24 cellular contexts compared by ENCODE assay signal in the genomic region with DNA sequence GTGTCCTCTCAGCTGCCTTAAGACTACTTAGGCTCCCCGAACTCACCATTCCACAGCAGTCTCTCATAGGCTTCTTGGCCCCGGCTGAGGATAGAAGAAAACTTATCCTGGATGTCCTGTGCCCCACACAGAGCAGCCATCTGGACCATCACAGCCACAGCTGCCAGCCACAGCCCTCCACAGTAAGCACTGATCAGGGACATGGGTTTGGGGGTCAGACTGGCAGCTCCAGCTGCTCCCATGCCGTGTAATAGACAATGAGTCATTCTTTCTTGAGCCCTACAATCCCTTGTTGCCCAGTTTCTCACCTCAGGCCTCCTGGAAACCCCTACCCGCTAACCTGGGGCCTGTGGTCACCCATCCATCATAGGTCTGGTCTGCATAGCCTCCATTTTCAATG. TPM values are rescaled to one million over a fixed set of nuclear protein-coding genes. Genes with fewer than 3 reads are reported as not detected.
DNase-seq lines count a peak whose midpoint lies in the region; ATAC-seq, FAIRE-seq and TF ChIP-seq lines count a peak whose summit lies in the region.
"Had no signal": no experiment of that assay in that cellular context is flagged by ENCODE, and none has a peak within 500 bp of the region (broad histone marks: within the 10 kb centered on the region; RNA-seq: fewer than 3 reads in every experiment).

No MANE protein-coding gene starts in this region.

- H4K20me1 ChIP-seq in GM12878 (ENCODE audit: control insufficient read depth, insufficient read depth), result no peaks in the 10 kb centered on the region
- no peaks in the 10 kb centered on the region for H4K20me1 ChIP-seq in GM23248 (ENCODE audit: insufficient read depth)

- no peak for TF ChIP-seq RAD21 in GM12878 (IDR thresholded peaks at IDR 0.05; ENCODE audit: insufficient read depth, low read depth, low read length)

- intact Hi-C loops in MCF 10A (cut with micrococcal nuclease) (no loop called here), breast epithelium (cut with DNase I; ENCODE audit: low total_unique reads) (no loop called here), GM12878 (cut with micrococcal nuclease; ENCODE audit: unreplicated experiment) (loop anchor here (5.0 to 10.0 kb wide), 2 partner anchors 144 to 623 kb away; a partner anchor contains a TSS)
- intact Hi-C loops in activated T-helper 2 cell treated with anti-CD3 and anti-CD28 coated beads, Interferon-gamma antibody, Interleukin-2, Interleukin-4, amounts not matched to agents 10 μg/mL and 5 μg/mL and 100 μg/mL, durations not matched to agents 14 hours and 24 hours and 36 hours (cut with micrococcal nuclease), result no loop called here

- no peak overlapping the region for H3K4me2 ChIP-seq in GM12878 (ENCODE audit: control insufficient read depth, insufficient read depth)
- no peak overlapping the region for H3K4me2 ChIP-seq in GM23248 (ENCODE audit: unreplicated experiment)

- no peaks in the 10 kb centered on the region for H3K9me2 ChIP-seq in GM23248 (ENCODE audit: insufficient read depth)

- H3K36me3 ChIP-seq in breast epithelium (peaks cover 13% of the 10 kb centered on the region), GM12878 (ENCODE audit: control insufficient read depth in 2 of 2, insufficient read depth in 2 of 2, low read length in 1 of 2) (peaks cover 33 to 40% of the 10 kb centered on the region in 2 experiments), GM23248 (ENCODE audit: low read depth) (peaks cover 43% of the 10 kb centered on the region)

- peaks cover 6% of the 10 kb centered on the region for H3K4me1 Mint-ChIP-seq in MCF 10A (ENCODE audit: insufficient read depth, unreplicated experiment)
- peaks cover 25% of the 10 kb centered on the region for H3K4me1 Mint-ChIP-seq in osteocyte (ENCODE audit: unreplicated experiment)
- H3K4me1 Mint-ChIP-seq in activated T-helper 2 cell treated with anti-CD3 and anti-CD28 coated beads, Interferon-gamma antibody, Interleukin-2, Interleukin-4, amounts not matched to agents 10 μg/mL and 5 μg/mL and 100 μg/mL, durations not matched to agents 14 hours and 24 hours and 36 hours (ENCODE audit: low read depth), result peaks cover 33% of the 10 kb centered on the region

- no peak for TF ChIP-seq POLR2A in breast epithelium (IDR thresholded peaks at IDR 0.05)
- TF ChIP-seq POLR2A in GM12878 (IDR thresholded peaks at IDR 0.05; ENCODE audit: low read depth, low read length), result no peak; the same call in 1 of the 2 replicates

- H3K27me3 ChIP-seq in breast epithelium (no peaks in the 10 kb centered on the region), GM12878 (replicated peaks in 1 of 2; ENCODE audit: control insufficient read depth in 2 of 2, insufficient read depth in 2 of 2, low read length in 1 of 2) (no peaks in the 10 kb centered on the region), GM23248 (replicated peaks; ENCODE audit: insufficient read depth) (no peaks in the 10 kb centered on the region)

- SMC1A ChIA-PET in GM12878 (lab: Charles Lee; ENCODE audit: uncharacterized antibody, unreplicated experiment), result interaction anchor here (0.9 to 2.8 kb wide), 5 partner anchors 8 to 73 kb away, joined by 3 to 7 read pairs (median 3); no protein-coding TSS in a partner anchor

- RAD21 ChIA-PET in GM12878 (lab: Charles Lee; ENCODE audit: unreplicated experiment), result interaction anchor here (1.0 to 1.4 kb wide), 3 partner anchors 10 to 91 kb away, joined by 3 to 4 read pairs (median 3); no protein-coding TSS in a partner anchor

- BruUV-seq in MCF 10A (replicated peaks; lab: Mats Ljungman, UMichigan) (TSS peak; percentile 4), GM12878 (replicated peaks; lab: Mats Ljungman, UMichigan) (TSS peak; percentile 10)

- H3K9me3 Mint-ChIP-seq in MCF 10A (ENCODE audit: unreplicated experiment), result no peaks in the 10 kb centered on the region
- H3K9me3 Mint-ChIP-seq in osteocyte (ENCODE audit: unreplicated experiment), result no peaks in the 10 kb centered on the region
- H3K9me3 Mint-ChIP-seq in activated T-helper 2 cell treated with anti-CD3 and anti-CD28 coated beads, Interferon-gamma antibody, Interleukin-2, Interleukin-4, amounts not matched to agents 10 μg/mL and 5 μg/mL and 100 μg/mL, durations not matched to agents 14 hours and 24 hours and 36 hours, result no peaks in the 10 kb centered on the region
- H3K9me3 Mint-ChIP-seq: CD4-positive, CD25-positive, alpha-beta regulatory T cell had no signal

- in situ Hi-C loops in GM12878 (cut with MboI), result loop anchor here (10.0 kb wide), 1 partner anchor 633 kb away; a partner anchor contains a TSS
- in situ Hi-C loops in GM23248 (cut with MboI), result no loop called here

- peaks cover 27% of the 10 kb centered on the region for H3F3A ChIP-seq in GM23248 (ENCODE audit: insufficient read depth)

- H3K27ac ChIP-seq in breast epithelium (no peak overlapping the region), GM12878 (ENCODE audit: control insufficient read depth, insufficient read depth) (no peak overlapping the region), GM23248 (no peak overlapping the region)

- WGBS in GM12878 (ENCODE audit: insufficient coverage, insufficient replicate concordance, low lambda C conversion rate, missing lambda C conversion rate), result 81% methylated on average over 4 of the region's 4 CpGs
- 68 to 74% methylated on average over 4 of the region's 4 CpGs for WGBS in GM23248 (ENCODE audit: low coverage in 1 of 2, low lambda C conversion rate in 2 of 2, missing lambda C conversion rate in 2 of 2), 2 experiments

- H3K4me3 ChIP-seq in breast epithelium, result no peak overlapping the region
- H3K4me3 ChIP-seq in GM12878, result no peak overlapping the region
- H3K4me3 ChIP-seq in GM23248, result no peak overlapping the region
- H3K4me3 ChIP-seq: K562 had no signal

- H3K9ac ChIP-seq in GM12878 (ENCODE audit: control insufficient read depth, insufficient read depth, low read length), result no peak overlapping the region
- H3K9ac ChIP-seq in GM23248, result no peak overlapping the region

- CTCF ChIA-PET in MCF 10A (lab: Yijun Ruan, JAX), result interaction anchor here (0.5 to 9.8 kb wide), 7 partner anchors 8 to 1647 kb away, joined by 3 to 150 read pairs (median 3); a partner anchor contains a TSS
- CTCF ChIA-PET in GM12878 (lab: Yijun Ruan, JAX), result interaction anchor here (0.6 to 3.4 kb wide), 10 partner anchors 9 to 147 kb away, joined by 3 to 23 read pairs (median 6); a partner anchor contains a TSS

- no peak for TF ChIP-seq CTCF in MCF 10A (IDR thresholded peaks at IDR 0.05; ENCODE audit: unreplicated experiment)
- no peak for TF ChIP-seq CTCF in breast epithelium (IDR thresholded peaks at IDR 0.05)
- no peak for TF ChIP-seq CTCF in GM12878 (IDR thresholded peaks at IDR 0.05 in 2 of 3, conservative IDR thresholded peaks at IDR 0.05 in 1 of 3; ENCODE audit: control insufficient read depth in 2 of 3, extremely low read depth in 1 of 3, insufficient read depth in 1 of 3, low read depth in 3 of 3, low read length in 3 of 3)
- no peak for TF ChIP-seq CTCF in osteocyte (IDR thresholded peaks at IDR 0.05)

- no peaks in the 10 kb centered on the region for H3K27me3 Mint-ChIP-seq in MCF 10A (ENCODE audit: insufficient read depth, unreplicated experiment)
- no peaks in the 10 kb centered on the region for H3K27me3 Mint-ChIP-seq in osteocyte (ENCODE audit: unreplicated experiment)
- H3K27me3 Mint-ChIP-seq in activated T-helper 2 cell treated with anti-CD3 and anti-CD28 coated beads, Interferon-gamma antibody, Interleukin-2, Interleukin-4, amounts not matched to agents 10 μg/mL and 5 μg/mL and 100 μg/mL, durations not matched to agents 14 hours and 24 hours and 36 hours (ENCODE audit: low read depth), result no peaks in the 10 kb centered on the region
- H3K27me3 Mint-ChIP-seq: CD4-positive, CD25-positive, alpha-beta regulatory T cell had no signal

- H3K4me3 Mint-ChIP-seq in MCF 10A (ENCODE audit: unreplicated experiment) (no peak overlapping the region), osteocyte (ENCODE audit: unreplicated experiment) (no peak overlapping the region)
- H3K4me3 Mint-ChIP-seq in activated T-helper 2 cell treated with anti-CD3 and anti-CD28 coated beads, Interferon-gamma antibody, Interleukin-2, Interleukin-4, amounts not matched to agents 10 μg/mL and 5 μg/mL and 100 μg/mL, durations not matched to agents 14 hours and 24 hours and 36 hours (ENCODE audit: low read depth), result no peak overlapping the region

- H3K36me3 Mint-ChIP-seq in MCF 10A (ENCODE audit: insufficient read depth, unreplicated experiment), result peaks cover 87% of the 10 kb centered on the region
- H3K36me3 Mint-ChIP-seq in osteocyte (ENCODE audit: unreplicated experiment), result peaks cover 47% of the 10 kb centered on the region
- H3K36me3 Mint-ChIP-seq in activated T-helper 2 cell treated with anti-CD3 and anti-CD28 coated beads, Interferon-gamma antibody, Interleukin-2, Interleukin-4, amounts not matched to agents 10 μg/mL and 5 μg/mL and 100 μg/mL, durations not matched to agents 14 hours and 24 hours and 36 hours (ENCODE audit: low read depth), result peaks cover 66% of the 10 kb centered on the region

- FAIRE-seq in GM12878 (lab: Jason Lieb, UNC), result no peak
- FAIRE-seq: GM12892, GM18507, K562 had no signal

- ATAC-seq in GM12878, result no peak
- ATAC-seq: K562, PC-3 had no signal

- DNase-seq in MCF 10A (ENCODE audit: unreplicated experiment) (no peak), breast epithelium (ENCODE audit: low spot score in 2 of 2) (no peak), GM12878 (ENCODE audit: low read depth, low spot score) (no peak), osteocyte (ENCODE audit: extremely low spot score, unreplicated experiment) (no peak), GM23248 (no peak), Ammon's horn (ENCODE audit: low spot score) (no peak), NCI-H2171 treated with DMSO at 0.1 percent for 48 hours (lab: John Stamatoyannopoulos, UW) (no peak)
- no peak for DNase-seq in activated T-helper 2 cell treated with anti-CD3 and anti-CD28 coated beads, Interferon-gamma antibody, Interleukin-2, Interleukin-4, amounts not matched to agents 10 μg/mL and 5 μg/mL and 100 μg/mL, durations not matched to agents 14 hours and 24 hours and 36 hours (ENCODE audit: low spot score)
- DNase-seq: AML-193; CD4-positive, CD25-positive, alpha-beta regulatory T cell; COR-L47; DMS53; EL; NCI-H1105 treated with DMSO at 0.1 percent for 48 hours; NCI-H1694; NCI-H2081 treated with DMSO at 0.1 percent for 48 hours; NCI-H510A; NCI-H774; PC-3; RPMI8226 had no signal

- H3K27ac Mint-ChIP-seq in MCF 10A (ENCODE audit: low read depth, unreplicated experiment) (peak overlapping the region; percentile 33), osteocyte (ENCODE audit: unreplicated experiment) (peak overlapping the region; percentile 38)
- no peak overlapping the region for H3K27ac Mint-ChIP-seq in activated T-helper 2 cell treated with anti-CD3 and anti-CD28 coated beads, Interferon-gamma antibody, Interleukin-2, Interleukin-4, amounts not matched to agents 10 μg/mL and 5 μg/mL and 100 μg/mL, durations not matched to agents 14 hours and 24 hours and 36 hours
- H3K27ac Mint-ChIP-seq: CD4-positive, CD25-positive, alpha-beta regulatory T cell had no signal

- H3K79me2 ChIP-seq in GM12878 (ENCODE audit: control insufficient read depth, insufficient read depth, low read length) (peaks cover 6% of the 10 kb centered on the region), GM23248 (ENCODE audit: insufficient read depth) (peaks cover 40% of the 10 kb centered on the region)

- no peaks in the 10 kb centered on the region for H3K9me3 ChIP-seq in breast epithelium
- no peaks in the 10 kb centered on the region for H3K9me3 ChIP-seq in GM12878 (replicated peaks; ENCODE audit: control insufficient read depth, insufficient read depth, low read length)
- no peaks in the 10 kb centered on the region for H3K9me3 ChIP-seq in GM23248 (ENCODE audit: low read depth)

- H3K4me1 ChIP-seq in breast epithelium (peaks cover 0 to 5% of the 10 kb centered on the region in 2 donors), GM12878 (ENCODE audit: control insufficient read depth, insufficient read depth, low read length) (no peaks in the 10 kb centered on the region; the same call in 1 of the 2 replicates), GM23248 (ENCODE audit: insufficient read depth) (peaks cover 14% of the 10 kb centered on the region)

- H2AFZ ChIP-seq in GM12878 (ENCODE audit: control insufficient read depth, low read depth, low read length) (no peak overlapping the region), GM23248 (no peak overlapping the region)

- POLR2A ChIA-PET in MCF 10A (lab: Yijun Ruan, JAX) (interaction anchor here (1.2 to 15.0 kb wide), 2 partner anchors 7 to 80 kb away, joined by 3 to 284 read pairs; a partner anchor contains a TSS), GM12878 (lab: Charles Lee) (interaction anchor here (1.1 kb wide), 2 partner anchors 11 to 80 kb away, joined by 3 read pairs; a partner anchor contains a TSS)

- no peak for TF ChIP-seq EP300 in GM12878 (IDR thresholded peaks at IDR 0.05; ENCODE audit: borderline replicate concordance in 1 of 2, control insufficient read depth in 1 of 2, low read depth in 2 of 2, low read length in 2 of 2)

RNA-seq across cellular contexts. Expression of a gene that starts 5.7 kb away (rescaled TPM):
- total RNA-seq in MCF 10A (2022) (58.7 and 66.2 TPM in 2 replicates), breast epithelium (10 to 100 TPM; 46.4 to 49.9 (median 47.2) TPM), GM12878 (2014; rRNA removed) (21.6 and 23.4 TPM in 2 replicates), GM12878 (2014; rRNA removed; fragmentation: Illumina TruSeq; extraction: Trizol) (18.1 and 18.3 TPM in 2 replicates), GM12878 (2021) (21.4 and 22.9 TPM in 2 replicates), osteocyte (39.0 and 45.4 TPM in 2 replicates)
- 16.9 and 18.1 TPM in 2 replicates for total RNA-seq in GM12878 (2013; cell fraction: nucleolus; rRNA removed)
- 19.5 TPM for polyA plus RNA-seq in GM12878 (2011; ENCODE audit: low read depth)
- polyA plus RNA-seq in GM12878 (2011; rRNA removed) (12.0 and 16.3 TPM in 2 replicates), GM12878 (2014; fragmentation: Illumina TruSeq; extraction: Trizol) (17.8 and 20.1 TPM in 2 replicates), GM12878 (2014; fragmentation: Nextera tagmentation; extraction: Ambion mirVana) (10 to 100 TPM in 1 of 2 experiments, 1 to 10 TPM in 1; 9.8 to 14.1 TPM), GM12878 (2014; rRNA removed) (19.5 and 20.6 TPM in 2 replicates), GM12878 (2016; fragmentation: Nextera tagmentation; extraction: Ambion mirVana) (10 to 100 TPM; 33.2 to 38.9 TPM), GM23248 (2016; fragmentation: Nextera tagmentation; extraction: Ambion mirVana) (113 and 114 TPM in 2 replicates)
- 22.6 and 25.1 TPM in 2 replicates for polyA plus RNA-seq in GM12878 (2011; cell fraction: cytosol; rRNA removed)
- 15.5 and 19.2 TPM in 2 replicates for polyA plus RNA-seq in GM12878 (2011; cell fraction: nucleus; rRNA removed)
- 32.3 and 35.4 TPM in 2 replicates for polyA plus RNA-seq in GM12878 (2012)
- 6.6 and 10.3 TPM in 2 replicates for polyA minus RNA-seq in GM12878 (2011; rRNA and poly(A)+ RNA removed)
- polyA minus RNA-seq in GM12878 (2011; cell fraction: cytosol; rRNA and poly(A)+ RNA removed), result 4.9 and 5.5 TPM in 2 replicates
- polyA minus RNA-seq in GM12878 (2011; cell fraction: nucleus; rRNA and poly(A)+ RNA removed), result 6.8 and 9.7 TPM in 2 replicates
- 101 and 111 TPM in 2 replicates for total RNA-seq in GM23248 (2014; rRNA removed; shearing (Covaris generic))
- total RNA-seq in activated T-helper 2 cell treated with anti-CD3 and anti-CD28 coated beads, Interferon-gamma antibody, Interleukin-2, Interleukin-4, amounts not matched to agents 10 μg/mL and 5 μg/mL and 100 μg/mL, durations not matched to agents 14 hours and 24 hours and 36 hours, result 34.3 and 34.5 TPM in 2 replicates

RNA-seq across cellular contexts. Expression of a gene that starts 6.2 kb away (rescaled TPM):
- total RNA-seq in MCF 10A (2022) (224 and 256 TPM in 2 replicates), breast epithelium (100 to 1,000 TPM; 163 to 497 (median 215) TPM), GM12878 (2014; rRNA removed) (119 and 143 TPM in 2 replicates), GM12878 (2014; rRNA removed; fragmentation: Illumina TruSeq; extraction: Trizol) (49.5 and 61.0 TPM in 2 replicates), GM12878 (2021) (305 and 308 TPM in 2 replicates), osteocyte (433 and 439 TPM in 2 replicates)
- 153 and 188 TPM in 2 replicates for total RNA-seq in GM12878 (2013; cell fraction: nucleolus; rRNA removed)
- 68.0 TPM for polyA plus RNA-seq in GM12878 (2011; ENCODE audit: low read depth)
- polyA plus RNA-seq in GM12878 (2011; rRNA removed) (30.2 and 69.8 TPM in 2 replicates), GM12878 (2014; fragmentation: Illumina TruSeq; extraction: Trizol) (57.6 and 73.4 TPM in 2 replicates), GM12878 (2014; fragmentation: Nextera tagmentation; extraction: Ambion mirVana) (10 to 100 TPM; 11.6 to 13.2 TPM), GM12878 (2014; rRNA removed) (70.3 and 109 TPM in 2 replicates), GM12878 (2016; fragmentation: Nextera tagmentation; extraction: Ambion mirVana) (10 to 100 TPM; 92.2 to 96.1 TPM), GM23248 (2016; fragmentation: Nextera tagmentation; extraction: Ambion mirVana) (198 and 202 TPM in 2 replicates)
- 79.3 and 90.4 TPM in 2 replicates for polyA plus RNA-seq in GM12878 (2011; cell fraction: cytosol; rRNA removed)
- 131 and 170 TPM in 2 replicates for polyA plus RNA-seq in GM12878 (2011; cell fraction: nucleus; rRNA removed)
- 118 and 152 TPM in 2 replicates for polyA plus RNA-seq in GM12878 (2012)
- 205 and 277 TPM in 2 replicates for polyA minus RNA-seq in GM12878 (2011; rRNA and poly(A)+ RNA removed)
- 200 and 250 TPM in 2 replicates for polyA minus RNA-seq in GM12878 (2011; cell fraction: cytosol; rRNA and poly(A)+ RNA removed)
- polyA minus RNA-seq in GM12878 (2011; cell fraction: nucleus; rRNA and poly(A)+ RNA removed), result 49.8 and 109 TPM in 2 replicates
- 527 and 566 TPM in 2 replicates for total RNA-seq in GM23248 (2014; rRNA removed; shearing (Covaris generic))
- total RNA-seq in activated T-helper 2 cell treated with anti-CD3 and anti-CD28 coated beads, Interferon-gamma antibody, Interleukin-2, Interleukin-4, amounts not matched to agents 10 μg/mL and 5 μg/mL and 100 μg/mL, durations not matched to agents 14 hours and 24 hours and 36 hours, result 253 and 267 TPM in 2 replicates

RNA-seq across cellular contexts. Expression of a gene that starts 10.8 kb away (rescaled TPM):
- total RNA-seq in MCF 10A (2022) (51.3 and 55.2 TPM in 2 replicates), breast epithelium (10 to 100 TPM; 44.5 to 63.8 (median 57.0) TPM), GM12878 (2014; rRNA removed) (24.2 and 25.3 TPM in 2 replicates), GM12878 (2014; rRNA removed; fragmentation: Illumina TruSeq; extraction: Trizol) (18.6 and 23.4 TPM in 2 replicates), GM12878 (2021) (35.8 and 40.8 TPM in 2 replicates), osteocyte (64.0 and 69.8 TPM in 2 replicates)
- total RNA-seq in GM12878 (2013; cell fraction: nucleolus; rRNA removed), result 106 and 126 TPM in 2 replicates
- 22.2 TPM for polyA plus RNA-seq in GM12878 (2011; ENCODE audit: low read depth)
- polyA plus RNA-seq in GM12878 (2011; rRNA removed) (35.1 and 44.0 TPM in 2 replicates), GM12878 (2014; fragmentation: Illumina TruSeq; extraction: Trizol) (33.0 and 36.1 TPM in 2 replicates), GM12878 (2014; fragmentation: Nextera tagmentation; extraction: Ambion mirVana) (10 to 100 TPM; 15.3 TPM), GM12878 (2014; rRNA removed) (45.1 and 48.8 TPM in 2 replicates), GM12878 (2016; fragmentation: Nextera tagmentation; extraction: Ambion mirVana) (10 to 100 TPM; 27.4 to 30.8 TPM), GM23248 (2016; fragmentation: Nextera tagmentation; extraction: Ambion mirVana) (24.0 and 27.6 TPM in 2 replicates)
- polyA plus RNA-seq in GM12878 (2011; cell fraction: cytosol; rRNA removed), result 41.4 and 54.0 TPM in 2 replicates
- 261 and 281 TPM in 2 replicates for polyA plus RNA-seq in GM12878 (2011; cell fraction: nucleus; rRNA removed)
- polyA plus RNA-seq in GM12878 (2012), result 29.4 and 33.7 TPM in 2 replicates
- polyA minus RNA-seq in GM12878 (2011; rRNA and poly(A)+ RNA removed), result 45.0 and 53.6 TPM in 2 replicates
- polyA minus RNA-seq in GM12878 (2011; cell fraction: cytosol; rRNA and poly(A)+ RNA removed), result 10.7 and 13.1 TPM in 2 replicates
- 48.5 and 85.3 TPM in 2 replicates for polyA minus RNA-seq in GM12878 (2011; cell fraction: nucleus; rRNA and poly(A)+ RNA removed)
- total RNA-seq in GM23248 (2014; rRNA removed; shearing (Covaris generic)), result 20.3 and 30.0 TPM in 2 replicates
- total RNA-seq in activated T-helper 2 cell treated with anti-CD3 and anti-CD28 coated beads, Interferon-gamma antibody, Interleukin-2, Interleukin-4, amounts not matched to agents 10 μg/mL and 5 μg/mL and 100 μg/mL, durations not matched to agents 14 hours and 24 hours and 36 hours, result 54.0 and 57.0 TPM in 2 replicates

RNA-seq across cellular contexts. Expression of a gene that starts 10.9 kb away (rescaled TPM):
- total RNA-seq in MCF 10A (2022) (33.8 and 35.8 TPM in 2 replicates), breast epithelium (10 to 100 TPM; 16.7 to 20.1 (median 17.4) TPM), GM12878 (2014; rRNA removed) (7.6 and 8.3 TPM in 2 replicates), GM12878 (2014; rRNA removed; fragmentation: Illumina TruSeq; extraction: Trizol) (7.1 and 7.3 TPM in 2 replicates), GM12878 (2021) (13.7 and 14.9 TPM in 2 replicates), osteocyte (35.9 and 38.4 TPM in 2 replicates)
- 27.0 and 30.8 TPM in 2 replicates for total RNA-seq in GM12878 (2013; cell fraction: nucleolus; rRNA removed)
- 4.9 TPM for polyA plus RNA-seq in GM12878 (2011; ENCODE audit: low read depth)
- polyA plus RNA-seq in GM12878 (2011; rRNA removed) (11.5 and 13.7 TPM in 2 replicates), GM12878 (2014; fragmentation: Illumina TruSeq; extraction: Trizol) (8.0 and 8.8 TPM in 2 replicates), GM12878 (2014; fragmentation: Nextera tagmentation; extraction: Ambion mirVana) (under 1 TPM; 0.44 to 0.89 TPM), GM12878 (2014; rRNA removed) (8.2 and 8.4 TPM in 2 replicates), GM12878 (2016; fragmentation: Nextera tagmentation; extraction: Ambion mirVana) (1 to 10 TPM; 3.4 to 3.6 TPM), GM23248 (2016; fragmentation: Nextera tagmentation; extraction: Ambion mirVana) (4.7 and 4.8 TPM in 2 replicates)
- polyA plus RNA-seq in GM12878 (2011; cell fraction: cytosol; rRNA removed), result 10.3 and 11.3 TPM in 2 replicates
- 27.3 and 28.4 TPM in 2 replicates for polyA plus RNA-seq in GM12878 (2011; cell fraction: nucleus; rRNA removed)
- polyA plus RNA-seq in GM12878 (2012), result 7.4 and 7.7 TPM in 2 replicates
- 16.1 and 21.4 TPM in 2 replicates for polyA minus RNA-seq in GM12878 (2011; rRNA and poly(A)+ RNA removed)
- 5.6 and 6.5 TPM in 2 replicates for polyA minus RNA-seq in GM12878 (2011; cell fraction: cytosol; rRNA and poly(A)+ RNA removed)
- 14.9 and 22.0 TPM in 2 replicates for polyA minus RNA-seq in GM12878 (2011; cell fraction: nucleus; rRNA and poly(A)+ RNA removed)
- total RNA-seq in GM23248 (2014; rRNA removed; shearing (Covaris generic)), result 19.1 and 20.0 TPM in 2 replicates
- total RNA-seq in activated T-helper 2 cell treated with anti-CD3 and anti-CD28 coated beads, Interferon-gamma antibody, Interleukin-2, Interleukin-4, amounts not matched to agents 10 μg/mL and 5 μg/mL and 100 μg/mL, durations not matched to agents 14 hours and 24 hours and 36 hours, result 17.0 and 17.1 TPM in 2 replicates

RNA-seq across cellular contexts. Expression of a gene that starts 15.9 kb away (rescaled TPM):
- total RNA-seq in MCF 10A (2022) (not detected in 2 replicates), breast epithelium (not detected), GM12878 (2014; rRNA removed) (not detected in 2 replicates), GM12878 (2014; rRNA removed; fragmentation: Illumina TruSeq; extraction: Trizol) (not detected in 2 replicates), GM12878 (2021) (1.1 and 2.4 TPM in 2 replicates), osteocyte (0.56 TPM in 1 of 2 replicates, not detected in the other)
- not detected in 2 replicates for total RNA-seq in GM12878 (2013; cell fraction: nucleolus; rRNA removed)
- polyA plus RNA-seq in GM12878 (2011; ENCODE audit: low read depth), result not detected
- polyA plus RNA-seq in GM12878 (2011; rRNA removed) (not detected in 2 replicates), GM12878 (2014; fragmentation: Illumina TruSeq; extraction: Trizol) (0.47 TPM in 1 of 2 replicates, not detected in the other), GM12878 (2014; fragmentation: Nextera tagmentation; extraction: Ambion mirVana) (under 1 TPM; 0.33 to 0.90 TPM), GM12878 (2014; rRNA removed) (not detected in 2 replicates), GM12878 (2016; fragmentation: Nextera tagmentation; extraction: Ambion mirVana) (1 to 10 TPM in 1 of 2 experiments, under 1 TPM in 1; 0.82 to 1.5 TPM), GM23248 (2016; fragmentation: Nextera tagmentation; extraction: Ambion mirVana) (not detected in 2 replicates)
- 0.51 TPM in 1 of 2 replicates, not detected in the other for polyA plus RNA-seq in GM12878 (2011; cell fraction: cytosol; rRNA removed)
- polyA plus RNA-seq in GM12878 (2011; cell fraction: nucleus; rRNA removed), result 0.43 TPM in 1 of 2 replicates, not detected in the other
- not detected in 2 replicates for polyA plus RNA-seq in GM12878 (2012)
- 0.77 TPM in 1 of 2 replicates, not detected in the other for polyA minus RNA-seq in GM12878 (2011; rRNA and poly(A)+ RNA removed)
- not detected in 2 replicates for polyA minus RNA-seq in GM12878 (2011; cell fraction: cytosol; rRNA and poly(A)+ RNA removed)
- polyA minus RNA-seq in GM12878 (2011; cell fraction: nucleus; rRNA and poly(A)+ RNA removed), result not detected in 2 replicates
- total RNA-seq in GM23248 (2014; rRNA removed; shearing (Covaris generic)), result not detected in 2 replicates
- total RNA-seq in activated T-helper 2 cell treated with anti-CD3 and anti-CD28 coated beads, Interferon-gamma antibody, Interleukin-2, Interleukin-4, amounts not matched to agents 10 μg/mL and 5 μg/mL and 100 μg/mL, durations not matched to agents 14 hours and 24 hours and 36 hours, result 0.37 and 0.41 TPM in 2 replicates
- total RNA-seq: CD4-positive, CD25-positive, alpha-beta regulatory T cell; H4 had no signal
- polyA plus RNA-seq: K562 had no signal
